31 cellular contexts compared by ENCODE assay signal in the genomic region with DNA sequence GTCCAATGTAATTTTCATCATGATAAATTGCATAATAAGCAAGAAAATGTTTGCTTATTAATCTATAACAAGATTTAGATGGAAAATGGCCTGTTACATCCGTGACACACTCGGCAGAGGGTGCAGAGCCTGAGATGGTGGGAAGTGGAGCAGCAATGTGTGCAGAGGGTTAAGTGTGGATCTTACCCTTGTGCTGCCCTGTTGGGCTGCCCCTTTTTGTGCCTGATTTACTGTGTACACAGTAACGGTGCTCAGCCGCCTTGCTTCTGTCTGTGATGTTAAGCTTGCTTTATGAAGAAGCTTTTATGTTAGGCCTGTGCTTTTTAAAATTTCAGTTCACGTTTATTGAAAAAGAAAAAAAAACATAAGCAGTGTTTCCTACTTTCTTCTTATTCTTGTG.
"Had no signal": no experiment of that assay in that cellular context is flagged by ENCODE, and none has a peak within 500 bp of the region (broad histone marks: within the 10 kb centered on the region; RNA-seq: fewer than 3 reads in every experiment).

No MANE protein-coding gene starts in this region.

- H3K4me3 ChIP-seq: neural progenitor cell, ovary, psoas muscle, skin epidermis, smooth muscle cell, spleen, suprapubic skin, testis, tibial artery, transverse colon, upper lobe of right lung, uterus had no signal

- H3K4me3 Mint-ChIP-seq: naive thymus-derived CD8-positive, alpha-beta T cell; natural killer cell treated with Interleukin-12 subunit alpha and Interleukin-12 subunit beta and Interleukin-15 and Interleukin-18, amount 100 ng/mL, for 72 hours; nephron progenitor cell; neural progenitor cell; stimulated activated memory B cell treated with anti-CD40 and anti-IgM and Interleukin-4, amounts not matched to agents 10 μg/mL and 1 μg/mL and 100 μg/mL, for 72 hours; stimulated activated naive CD8-positive, alpha-beta T cell treated with anti-CD3 and anti-CD28 coated beads, Interleukin-15, amount 100 ng/mL, for 72 hours; type B pancreatic cell had no signal

- ATAC-seq: naive thymus-derived CD8-positive, alpha-beta T cell; natural killer cell treated with Interleukin-12 subunit alpha and Interleukin-12 subunit beta and Interleukin-15 and Interleukin-18, amount 100 ng/mL, for 72 hours; psoas muscle; right cardiac atrium; sciatic nerve; stimulated activated memory B cell treated with anti-CD40 and anti-IgM and Interleukin-4, amounts not matched to agents 10 μg/mL and 1 μg/mL and 100 μg/mL, for 72 hours; stimulated activated naive CD8-positive, alpha-beta T cell treated with anti-CD3 and anti-CD28 coated beads, Interleukin-15, amount 100 ng/mL, for 72 hours; stimulated activated naive CD8-positive, alpha-beta T cell treated with anti-CD3 and anti-CD28 coated beads, Interleukin-15, Interleukin-2, amounts not matched to agents 100 U/mL and 50 U/mL, for 24 hours; upper lobe of right lung had no signal

- H3K9me3 ChIP-seq: ovary, psoas muscle, spleen, suprapubic skin, testis, tibial artery, transverse colon, upper lobe of right lung, uterus had no signal

- H3K27me3 ChIP-seq: neural progenitor cell, ovary, spleen, suprapubic skin, testis, tibial artery, transverse colon, upper lobe of right lung, uterus had no signal

- H3K9me3 Mint-ChIP-seq: naive thymus-derived CD8-positive, alpha-beta T cell; natural killer cell treated with Interleukin-12 subunit alpha and Interleukin-12 subunit beta and Interleukin-15 and Interleukin-18, amount 100 ng/mL, for 72 hours; nephron progenitor cell; neural progenitor cell; stimulated activated memory B cell treated with anti-CD40 and anti-IgM and Interleukin-4, amounts not matched to agents 10 μg/mL and 1 μg/mL and 100 μg/mL, for 72 hours; stimulated activated naive CD8-positive, alpha-beta T cell treated with anti-CD3 and anti-CD28 coated beads, Interleukin-15, amount 100 ng/mL, for 72 hours; type B pancreatic cell had no signal

- H3K27ac ChIP-seq: neural progenitor cell, ovary, parathyroid adenoma, psoas muscle, skin epidermis, spleen, suprapubic skin, testis, tibial artery, transverse colon, upper lobe of right lung, uterus had no signal

- H3K4me1 Mint-ChIP-seq: nephron progenitor cell; stimulated activated naive CD8-positive, alpha-beta T cell treated with anti-CD3 and anti-CD28 coated beads, Interleukin-15, amount 100 ng/mL, for 72 hours had no signal

- DNase-seq: naive thymus-derived CD8-positive, alpha-beta T cell; nephron progenitor cell; occipital lobe; ovary; posterior cingulate gyrus; psoas muscle; right cardiac atrium; spleen; stimulated activated CD4-positive, alpha-beta T cell treated with anti-CD3 and anti-CD28 coated beads, Interleukin-12 subunit alpha, Interleukin-12 subunit beta, amount 100 ng/mL, for 4 hours; stimulated activated CD4-positive, alpha-beta T cell treated with anti-CD3 and anti-CD28 coated beads, Interleukin-1b, Interleukin-23, amount 100 ng/mL, for 48 hours; stimulated activated CD4-positive, alpha-beta T cell treated with anti-CD3 and anti-CD28 coated beads, Interleukin-4, amount 100 ng/mL, for 1 hour; stimulated activated CD4-positive, alpha-beta T cell treated with anti-CD3 and anti-CD28 coated beads, Interleukin-4, amount 100 ng/mL, for 4 hours; stimulated activated CD8-positive, alpha-beta memory T cell treated with anti-CD3 and anti-CD28 coated beads, Interleukin-4, amount 100 ng/mL, for 48 hours; stimulated activated naive CD4-positive, alpha-beta T cell; stimulated activated naive CD8-positive, alpha-beta T cell treated with anti-CD3 and anti-CD28 coated beads, Interleukin-15, amount 100 ng/mL, for 72 hours; stimulated activated naive CD8-positive, alpha-beta T cell treated with anti-CD3 and anti-CD28 coated beads, Interleukin-15, Interleukin-2, amounts not matched to agents 100 U/mL and 50 U/mL, for 24 hours; testis; tibial artery; transverse colon; upper lobe of right lung; uterus had no signal

- H3K27me3 Mint-ChIP-seq: naive thymus-derived CD8-positive, alpha-beta T cell; natural killer cell treated with Interleukin-12 subunit alpha and Interleukin-12 subunit beta and Interleukin-15 and Interleukin-18, amount 100 ng/mL, for 72 hours; progenitor cell of endocrine pancreas; stimulated activated memory B cell treated with anti-CD40 and anti-IgM and Interleukin-4, amounts not matched to agents 10 μg/mL and 1 μg/mL and 100 μg/mL, for 72 hours; stimulated activated naive CD8-positive, alpha-beta T cell treated with anti-CD3 and anti-CD28 coated beads, Interleukin-15, amount 100 ng/mL, for 72 hours had no signal

- H3K4me2 ChIP-seq: neural progenitor cell, smooth muscle cell had no signal

- H3K27ac Mint-ChIP-seq: naive thymus-derived CD8-positive, alpha-beta T cell; nephron progenitor cell; neural progenitor cell; progenitor cell of endocrine pancreas; stimulated activated memory B cell treated with anti-CD40 and anti-IgM and Interleukin-4, amounts not matched to agents 10 μg/mL and 1 μg/mL and 100 μg/mL, for 72 hours; stimulated activated naive CD8-positive, alpha-beta T cell treated with anti-CD3 and anti-CD28 coated beads, Interleukin-15, amount 100 ng/mL, for 72 hours; type B pancreatic cell had no signal

- H3K4me1 ChIP-seq: parathyroid adenoma, psoas muscle, spleen, suprapubic skin, testis, tibial artery, transverse colon, upper lobe of right lung, uterus had no signal

- H3K36me3 Mint-ChIP-seq: type B pancreatic cell had no signal

- H3K36me3 ChIP-seq: neural progenitor cell, ovary, suprapubic skin, transverse colon, upper lobe of right lung, uterus had no signal

- H3K9ac ChIP-seq: neural progenitor cell, parathyroid adenoma had no signal
